Comparison of ENCODE assay signal across 26 cellular contexts in genomic region chr19:11123076-11123567, GRCh38.
"Had no signal": no experiment of that assay in that cellular context is flagged by ENCODE, and none has a peak within 500 bp of the region (broad histone marks: within the 10 kb centered on the region; RNA-seq: fewer than 3 reads in every experiment).

No MANE protein-coding gene starts in this region.

- H3K9me3 Mint-ChIP-seq: dendritic cell treated with granulocyte-macrophage colony-stimulating factor and Interleukin-4, amounts not matched to agents 40 ng/mL and 50 ng/mL, for 4 days; endodermal cell; memory B cell; natural killer cell; stimulated activated memory B cell treated with anti-CD40 and anti-IgM and Interleukin-4, amounts not matched to agents 10 μg/mL and 1 μg/mL and 100 μg/mL, for 72 hours; type B pancreatic cell had no signal

- H3K27ac ChIP-seq: colonic mucosa, epithelial cell of prostate, gastrocnemius medialis, heart left ventricle, hepatocyte, neutrophil, psoas muscle, skin epidermis, spleen, testis, tibial artery had no signal

- H3K4me3 Mint-ChIP-seq: dendritic cell treated with granulocyte-macrophage colony-stimulating factor and Interleukin-4, amounts not matched to agents 40 ng/mL and 50 ng/mL, for 4 days; endodermal cell; memory B cell; natural killer cell; stimulated activated memory B cell treated with anti-CD40 and anti-IgM and Interleukin-4, amounts not matched to agents 10 μg/mL and 1 μg/mL and 100 μg/mL, for 72 hours; type B pancreatic cell had no signal

- H3K4me1 ChIP-seq: colonic mucosa, gastrocnemius medialis, psoas muscle, testis had no signal

- H3K36me3 ChIP-seq: neutrophil had no signal

- H3K27me3 Mint-ChIP-seq: dendritic cell treated with granulocyte-macrophage colony-stimulating factor and Interleukin-4, amounts not matched to agents 40 ng/mL and 50 ng/mL, for 4 days; stimulated activated memory B cell treated with anti-CD40 and anti-IgM and Interleukin-4, amounts not matched to agents 10 μg/mL and 1 μg/mL and 100 μg/mL, for 72 hours; type B pancreatic cell had no signal

- H3K4me1 Mint-ChIP-seq: endodermal cell; memory B cell; natural killer cell; stimulated activated memory B cell treated with anti-CD40 and anti-IgM and Interleukin-4, amounts not matched to agents 10 μg/mL and 1 μg/mL and 100 μg/mL, for 72 hours had no signal

- H3K27ac Mint-ChIP-seq: dendritic cell treated with granulocyte-macrophage colony-stimulating factor and Interleukin-4, amounts not matched to agents 40 ng/mL and 50 ng/mL, for 4 days; endodermal cell; memory B cell; stimulated activated memory B cell treated with anti-CD40 and anti-IgM and Interleukin-4, amounts not matched to agents 10 μg/mL and 1 μg/mL and 100 μg/mL, for 72 hours; type B pancreatic cell had no signal

- H3K9me3 ChIP-seq: colonic mucosa, gastrocnemius medialis, heart left ventricle, neutrophil, psoas muscle, spleen, testis, tibial artery had no signal

- H3K27me3 ChIP-seq: colonic mucosa, gastrocnemius medialis, heart left ventricle, hepatocyte, neutrophil, spleen, testis, tibial artery had no signal

- ATAC-seq: esophagus mucosa; gastrocnemius medialis; heart left ventricle; left ventricle myocardium superior; natural killer cell; psoas muscle; stimulated activated memory B cell treated with anti-CD40 and anti-IgM and Interleukin-4, amounts not matched to agents 10 μg/mL and 1 μg/mL and 100 μg/mL, for 72 hours; stimulated activated naive CD8-positive, alpha-beta T cell treated with anti-CD3 and anti-CD28 coated beads, Interleukin-15, Interleukin-2, amounts not matched to agents 100 U/mL and 50 U/mL, for 24 hours had no signal

- H3K36me3 Mint-ChIP-seq: memory B cell had no signal

- H3K4me3 ChIP-seq: colonic mucosa, gastrocnemius medialis, heart left ventricle, hepatocyte, lung, psoas muscle, skin epidermis, spleen, testis, tibial artery had no signal

- H2AFZ ChIP-seq: hepatocyte had no signal

- DNase-seq: colonic mucosa; effector CD8-positive, alpha-beta T cell; endodermal cell; foreskin fibroblast; gastrocnemius medialis; heart left ventricle; left ventricle myocardium superior; natural killer cell; psoas muscle; spleen; stimulated activated CD4-positive, alpha-beta T cell treated with anti-CD3 and anti-CD28 coated beads, Interleukin-4, amount 100 ng/mL, for 4 hours; stimulated activated naive CD8-positive, alpha-beta T cell treated with anti-CD3 and anti-CD28 coated beads, Interleukin-15, Interleukin-2, amounts not matched to agents 100 U/mL and 50 U/mL, for 24 hours; substantia nigra; testis; tibial artery had no signal

- FAIRE-seq: islet of Langerhans had no signal

- H3K4me2 ChIP-seq: hepatocyte had no signal
